Comparison of ENCODE assay signal across 4 cellular contexts in genomic region chr3:193416629-193417028, GRCh38. TPM values are rescaled to one million over a fixed set of nuclear protein-coding genes. Genes with fewer than 3 reads are reported as not detected.
"Had no signal": no experiment of that assay in that cellular context is flagged by ENCODE, and none has a peak within 500 bp of the region (broad histone marks: within the 10 kb centered on the region; RNA-seq: fewer than 3 reads in every experiment).

No MANE protein-coding gene starts in this region.

- ATAC-seq: GM12878 had no signal

- DNase-seq: GDM1, GF-D8 had no signal

- H3K4me3 ChIP-seq: GM12878 had no signal

RNA-seq across cellular contexts. Expression of gene ATP13A5, which starts 38.1 kb away (rescaled TPM):
- total RNA-seq: G401, GM12878 had no signal
